Comparison of ENCODE assay signal across 1 cellular context in genomic region chr4:15010038-15010585, GRCh38.
TF ChIP-seq lines count a peak whose summit lies in the region.

No MANE protein-coding gene starts in this region.

TF ChIP-seq in HepG2, 621 proteins besides CTCF, POLR2A, EP300 and RAD21 (continued from another document):
- no peak for TF ChIP-seq MNT (IDR thresholded peaks at IDR 0.05)
